ENCODE assay signal across 1 cellular context in the genomic region with DNA sequence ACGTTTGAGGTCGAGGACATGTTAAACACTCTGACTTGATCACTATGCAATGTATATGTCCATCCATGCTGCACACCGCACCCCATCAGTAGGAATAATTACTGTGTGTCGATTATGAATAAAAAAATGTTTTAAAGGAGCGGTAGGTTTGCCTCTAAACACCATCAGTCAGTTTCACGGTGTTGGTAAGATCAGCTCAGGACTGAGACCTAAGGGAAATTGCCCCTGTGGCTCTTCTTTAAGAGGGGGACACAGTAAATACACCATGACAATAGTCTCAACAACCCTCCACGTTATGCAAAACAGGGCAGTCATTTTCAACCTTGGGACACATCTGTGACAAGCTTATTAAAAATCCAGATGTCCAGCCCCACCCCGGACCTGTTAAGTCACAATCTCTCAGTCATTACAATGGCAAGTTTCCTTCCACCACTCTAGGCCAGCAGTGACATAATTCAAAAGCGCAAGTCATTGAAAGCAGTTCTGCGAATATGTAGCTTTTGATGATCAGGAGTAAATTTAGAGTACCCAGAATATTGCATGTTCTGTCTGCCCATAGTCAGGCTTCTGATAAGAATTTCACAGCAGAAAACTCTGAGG.
TF ChIP-seq lines count a peak whose summit lies in the region.

No MANE protein-coding gene starts in this region.

TF ChIP-seq in GM23338, 12 proteins besides CTCF, POLR2A, EP300 and RAD21 (continued from another document):
- TF ChIP-seq ZNF462 (CRISPR knock-in tag; IDR thresholded peaks at IDR 0.05): no peak
- TF ChIP-seq JUNB (IDR thresholded peaks at IDR 0.05; ENCODE audit: unreplicated experiment): no peak
- no peak for TF ChIP-seq CREB1 (CRISPR knock-in tag; IDR thresholded peaks at IDR 0.05; ENCODE audit: low read depth)
- TF ChIP-seq EZH2phosphoT487 (IDR thresholded peaks at IDR 0.05; ENCODE audit: unreplicated experiment): no peak
- no peak for TF ChIP-seq NANOG (IDR thresholded peaks at IDR 0.05; ENCODE audit: borderline replicate concordance)
- TF ChIP-seq ZNF114 (CRISPR knock-in tag; IDR thresholded peaks at IDR 0.05): no peak
